8 cellular contexts compared by ENCODE assay signal in the genomic region with DNA sequence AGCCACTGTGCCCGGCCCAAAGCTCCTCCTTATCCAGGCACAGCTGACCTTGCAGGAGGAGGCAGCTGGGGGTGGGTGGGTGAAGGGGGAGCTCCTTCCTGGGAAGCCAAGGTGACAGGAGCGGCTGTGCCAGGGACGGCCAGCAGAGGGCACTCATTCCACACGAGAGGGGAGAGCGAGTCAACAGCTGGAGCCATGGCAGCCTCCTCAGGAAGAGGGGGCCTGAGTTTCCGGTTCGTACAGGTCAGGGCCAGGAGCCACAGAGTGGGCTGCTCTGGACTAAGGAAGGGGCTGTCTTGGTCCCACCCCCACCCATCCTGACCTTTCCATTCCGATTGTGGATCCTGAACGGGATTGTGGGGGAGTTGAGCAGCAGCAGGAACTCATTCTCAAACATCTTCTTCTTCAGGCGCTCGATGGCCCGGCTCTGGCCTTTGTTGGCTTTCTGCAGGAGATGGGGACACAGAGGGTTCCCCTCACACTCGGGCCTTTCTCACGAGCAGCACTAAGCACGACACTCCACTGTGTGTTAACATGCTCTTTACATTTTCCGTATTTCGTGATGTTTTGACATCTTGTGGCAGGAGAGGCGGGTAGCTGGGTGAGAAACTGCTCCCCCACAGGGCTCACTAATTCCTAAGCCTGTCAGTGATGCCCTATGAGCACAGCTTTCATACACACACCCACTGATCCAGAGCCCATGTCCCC.
DNase-seq lines count a peak whose midpoint lies in the region; ATAC-seq and TF ChIP-seq lines count a peak whose summit lies in the region.

No MANE protein-coding gene starts in this region.

- peak; percentile 53 for TF ChIP-seq CTCF in MM.1S (IDR thresholded peaks at IDR 0.05; ENCODE audit: low read length)
- TF ChIP-seq CTCF in epithelial cell of proximal tubule (conservative IDR thresholded peaks at IDR 0.05; ENCODE audit: low read depth, low read length) = peak; percentile 58
- peak; percentile 61 for TF ChIP-seq CTCF in retinal pigment epithelial cell (conservative IDR thresholded peaks at IDR 0.05; ENCODE audit: low read depth, low read length)

- H3K79me2 ChIP-seq in MM.1S (ENCODE audit: low read length) = no peaks in the 10 kb centered on the region; the same call in 1 of the 2 replicates

- no peaks in the 10 kb centered on the region for H3F3A ChIP-seq in MM.1S (ENCODE audit: insufficient read depth, low read length)

- no peak overlapping the region for H3K27ac ChIP-seq in MM.1S (ENCODE audit: low read length)

- H3K36me3 ChIP-seq in MM.1S (replicated peaks; ENCODE audit: insufficient read depth, low read length) = no peaks in the 10 kb centered on the region; the same call in 1 of the 2 replicates

- H3K9ac ChIP-seq in MM.1S (ENCODE audit: low read length) = no peak overlapping the region

- H3K4me3 ChIP-seq in MM.1S (ENCODE audit: low read length) (no peak overlapping the region), epithelial cell of proximal tubule (ENCODE audit: low read depth, low read length) (no peak overlapping the region), retinal pigment epithelial cell (ENCODE audit: low read length) (no peak overlapping the region)

- peaks cover 5% of the 10 kb centered on the region; the same call in 1 of the 2 replicates for H3K4me1 ChIP-seq in MM.1S (ENCODE audit: low read length)

- H3K9me3 ChIP-seq in MM.1S (replicated peaks; ENCODE audit: insufficient read depth, low read length) = no peaks in the 10 kb centered on the region

- no peaks in the 10 kb centered on the region for H3K9me2 ChIP-seq in MM.1S (replicated peaks; ENCODE audit: insufficient read depth, low read length)

- no peaks in the 10 kb centered on the region for H4K20me1 ChIP-seq in MM.1S (ENCODE audit: insufficient read depth, low read length)

- H2AFZ ChIP-seq in MM.1S (ENCODE audit: low read length) = no peak overlapping the region

- DNase-seq in ELF-1 (ENCODE audit: low read depth, low spot score) (peak; percentile 82), MM.1S (peak; percentile 46), epithelial cell of proximal tubule (ENCODE audit: low read depth) (no peak), retinal pigment epithelial cell (ENCODE audit: low read depth) (no peak), COR-L47 (lab: John Stamatoyannopoulos, UW) (no peak), putamen (ENCODE audit: low spot score) (no peak)
- DNase-seq in activated CD4-positive, alpha-beta T cell treated with anti-CD3 and anti-CD28 coated beads, Interleukin-2, amount 50 U/mL, for 24 hours (ENCODE audit: low read depth in 1 of 2, low spot score in 1 of 2) = peak; percentile 17 to 25

- H3K27me3 ChIP-seq in MM.1S (replicated peaks; ENCODE audit: insufficient read depth, low read length) = no peaks in the 10 kb centered on the region

- no peak for ATAC-seq in GM21381 (IDR thresholded peaks at IDR 0.05; ENCODE audit: unreplicated experiment)

- H3K4me2 ChIP-seq in MM.1S (ENCODE audit: low read depth, low read length) = no peak overlapping the region

Comparison
In these comparisons a context has a peak if more than half of its experiments do, and no peak if none do; other contexts are left out.
1. DNase-seq: peak in ELF-1 (single experiment), MM.1S (single experiment) and activated CD4-positive, alpha-beta T cell treated with anti-CD3 and anti-CD28 coated beads, Interleukin-2, amount 50 U/mL, for 24 hours (2 of 2); none in epithelial cell of proximal tubule (single experiment), retinal pigment epithelial cell (single experiment), COR-L47 (single experiment) and putamen (single experiment).
2. Peak in every context shown above with its lines, with median percentiles within 50 percentile points of each other: CTCF ChIP-seq.